Comparison of ENCODE assay signal across 9 cellular contexts in the genomic region with DNA sequence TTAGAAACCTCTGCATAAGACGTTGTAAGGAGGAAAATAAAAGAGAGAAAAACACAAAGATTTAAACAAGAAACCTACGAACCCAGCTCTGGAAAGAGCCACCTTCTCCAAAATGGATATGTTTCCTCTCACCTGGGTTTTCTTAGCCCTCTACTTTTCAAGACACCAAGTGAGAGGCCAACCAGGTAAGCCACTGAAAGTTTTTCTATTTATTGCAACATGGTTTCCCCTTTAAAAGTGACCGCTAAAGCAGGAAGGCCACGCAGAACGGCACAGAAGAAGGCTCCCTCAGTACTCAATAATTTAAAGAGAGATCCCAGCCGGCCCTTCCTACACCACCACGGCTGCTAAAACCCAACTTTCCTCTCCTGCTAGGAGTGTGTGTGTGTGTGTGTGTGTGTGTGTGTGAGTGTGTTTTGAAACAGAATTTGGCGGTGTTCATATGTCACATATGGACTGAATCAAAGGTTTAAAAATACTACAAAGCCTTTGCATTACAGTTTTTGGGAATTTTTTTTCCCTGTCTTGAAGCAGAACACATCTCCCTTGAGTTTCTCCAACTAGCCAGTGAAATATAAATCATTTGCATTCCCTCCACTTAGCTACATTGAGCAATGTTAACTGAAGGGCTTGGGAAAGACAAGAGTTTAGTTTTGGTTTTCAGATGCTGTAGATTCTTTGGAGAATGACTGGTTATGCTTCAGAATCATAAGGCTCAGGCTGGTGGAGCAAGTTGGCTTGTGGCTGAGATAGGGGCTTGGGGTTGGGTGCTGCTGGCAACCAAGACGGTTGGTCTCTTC. TPM values are rescaled to one million over a fixed set of nuclear protein-coding genes. Genes with fewer than 3 reads are reported as not detected.
DNase-seq lines count a peak whose midpoint lies in the region; ATAC-seq and TF ChIP-seq lines count a peak whose summit lies in the region.
"Had no signal": no experiment of that assay in that cellular context is flagged by ENCODE, and none has a peak within 500 bp of the region (broad histone marks: within the 10 kb centered on the region; RNA-seq: fewer than 3 reads in every experiment).

No MANE protein-coding gene starts in this region.

- DNase-seq in cardiac muscle cell (ENCODE audit: low read depth in 1 of 2, low spot score in 1 of 2), result peak in 1 of 2 donors; percentile 75
- DNase-seq in left ventricle myocardium superior, result no peak
- DNase-seq in ascending aorta (ENCODE audit: low spot score in 2 of 2), result no peak
- DNase-seq in right lobe of liver, result no peak
- DNase-seq in upper lobe of right lung, result no peak
- DNase-seq in NCI-H1436 treated with DMSO at 0.1 percent for 48 hours (lab: John Stamatoyannopoulos, UW), result no peak
- DNase-seq in RKO (ENCODE audit: low spot score), result no peak
- no peak for DNase-seq in SK-N-DZ (ENCODE audit: low spot score)
- DNase-seq: activated CD4-positive, alpha-beta T cell treated with anti-CD3 and anti-CD28 coated beads for 1 hour had no signal

- intact Hi-C loops in left ventricle myocardium superior (cut with micrococcal nuclease) (no loop called here), ascending aorta (cut with DNase I) (loop anchor here (2.0 to 10.0 kb wide), 3 partner anchors 25 to 1659 kb away; a partner anchor contains a TSS), right lobe of liver (cut with DNase I) (no loop called here), upper lobe of right lung (cut with DNase I) (no loop called here)

- H3K27me3 ChIP-seq in cardiac muscle cell (no peaks in the 10 kb centered on the region), ascending aorta (no peaks in the 10 kb centered on the region), right lobe of liver (peaks cover 0 to 8% of the 10 kb centered on the region in 2 donors), upper lobe of right lung (no peaks in the 10 kb centered on the region)

- 29% methylated on average over 9 of the region's 9 CpGs for WGBS in right lobe of liver (ENCODE audit: insufficient coverage, low coverage, low lambda C conversion rate, missing lambda C conversion rate)

- H3K4me1 ChIP-seq in cardiac muscle cell (ENCODE audit: low read depth) (peaks cover 20% of the 10 kb centered on the region), ascending aorta (peaks cover 0 to 12% of the 10 kb centered on the region in 2 donors), right lobe of liver (peaks cover 0 to 25% (median 2%) of the 10 kb centered on the region in 4 donors), upper lobe of right lung (peaks cover 31% of the 10 kb centered on the region)

- H3K27ac ChIP-seq in cardiac muscle cell, result no peak overlapping the region
- peak overlapping the region; percentile 67 to 87 for H3K27ac ChIP-seq in ascending aorta
- peak overlapping the region in 2 of 3 donors; percentile 62 to 86 for H3K27ac ChIP-seq in right lobe of liver
- peak overlapping the region; percentile 81 for H3K27ac ChIP-seq in upper lobe of right lung

- H3K9me3 ChIP-seq in cardiac muscle cell (ENCODE audit: low read depth), result no peaks in the 10 kb centered on the region
- no peaks in the 10 kb centered on the region for H3K9me3 ChIP-seq in ascending aorta
- H3K9me3 ChIP-seq in right lobe of liver, result no peaks in the 10 kb centered on the region
- no peaks in the 10 kb centered on the region for H3K9me3 ChIP-seq in upper lobe of right lung

- TF ChIP-seq CTCF in cardiac muscle cell (IDR thresholded peaks at IDR 0.05; ENCODE audit: low read depth, low read length), result no peak
- TF ChIP-seq CTCF in ascending aorta (IDR thresholded peaks at IDR 0.05), result no peak
- TF ChIP-seq CTCF in right lobe of liver (IDR thresholded peaks at IDR 0.05), result no peak
- TF ChIP-seq CTCF in upper lobe of right lung (IDR thresholded peaks at IDR 0.05), result no peak

- ATAC-seq in left ventricle myocardium superior, result no peak
- no peak for ATAC-seq in right lobe of liver
- no peak for ATAC-seq in upper lobe of right lung

- TF ChIP-seq POLR2A in right lobe of liver (IDR thresholded peaks at IDR 0.05), result no peak

- H3K36me3 ChIP-seq in cardiac muscle cell, result no peaks in the 10 kb centered on the region
- H3K36me3 ChIP-seq in ascending aorta, result no peaks in the 10 kb centered on the region
- H3K36me3 ChIP-seq in right lobe of liver, result no peaks in the 10 kb centered on the region
- H3K36me3 ChIP-seq in upper lobe of right lung, result no peaks in the 10 kb centered on the region

- peak overlapping the region; percentile 69 for H3K4me3 ChIP-seq in cardiac muscle cell
- H3K4me3 ChIP-seq in ascending aorta, result peak overlapping the region; percentile 85 to 86
- H3K4me3 ChIP-seq in right lobe of liver, result peak overlapping the region; percentile 51 to 56 (median 52)
- H3K4me3 ChIP-seq in upper lobe of right lung, result peak overlapping the region; percentile 72

RNA-seq across cellular contexts. Expression of a gene that starts 1.1 kb away (rescaled TPM):
- total RNA-seq in cardiac muscle cell (41.6 and 166 TPM in 2 replicates), left ventricle myocardium superior (9.7 TPM), ascending aorta (39.7 TPM), right lobe of liver (10 to 100 TPM in 3 of 6 experiments, 1 to 10 TPM in 3; 5.5 to 23.7 (median 8.6) TPM), upper lobe of right lung (75.3 TPM)
- polyA plus RNA-seq in cardiac muscle cell, result 35.2 and 118 TPM in 2 replicates
- 47.9 and 51.4 TPM in 2 replicates for polyA plus RNA-seq in SK-N-DZ (2014; cell fraction: cytosol; rRNA removed)
- polyA plus RNA-seq in SK-N-DZ (2014; cell fraction: nucleus; rRNA removed), result 28.9 and 30.8 TPM in 2 replicates
